ENCODE assay signal across 1 cellular context in the genomic region with DNA sequence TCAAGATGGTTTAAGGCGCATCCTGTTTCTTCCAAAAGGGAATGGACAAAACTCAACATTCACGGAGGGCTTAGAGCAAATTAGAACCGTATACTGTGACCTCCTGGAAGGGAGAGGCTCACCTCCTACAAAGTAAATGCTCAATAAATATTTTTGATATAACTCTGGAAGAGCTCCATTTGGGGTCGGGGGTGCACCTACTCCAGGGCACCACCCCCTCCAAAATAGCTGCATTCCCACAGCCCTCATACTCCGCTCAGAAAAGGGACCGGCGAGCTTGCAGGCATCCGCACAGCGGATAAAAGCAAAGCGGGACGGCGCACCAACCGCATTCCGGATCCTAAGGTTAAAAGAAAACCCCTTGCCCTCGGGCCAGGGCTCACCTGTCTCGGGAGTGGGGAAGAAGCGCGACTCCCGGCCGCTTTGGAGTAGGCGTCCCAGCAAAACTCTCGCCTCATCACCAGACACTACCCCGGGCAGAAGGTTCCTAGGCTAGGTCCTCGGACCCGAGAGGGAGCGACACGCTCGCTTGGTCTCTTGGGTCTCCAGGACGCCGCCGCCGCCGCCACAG.
TF ChIP-seq lines count a peak whose summit lies in the region.

No MANE protein-coding gene starts in this region.

TF ChIP-seq in HepG2, 621 proteins besides CTCF, POLR2A, EP300 and RAD21 (continued from another document):
- TF ChIP-seq, protein P1, sequence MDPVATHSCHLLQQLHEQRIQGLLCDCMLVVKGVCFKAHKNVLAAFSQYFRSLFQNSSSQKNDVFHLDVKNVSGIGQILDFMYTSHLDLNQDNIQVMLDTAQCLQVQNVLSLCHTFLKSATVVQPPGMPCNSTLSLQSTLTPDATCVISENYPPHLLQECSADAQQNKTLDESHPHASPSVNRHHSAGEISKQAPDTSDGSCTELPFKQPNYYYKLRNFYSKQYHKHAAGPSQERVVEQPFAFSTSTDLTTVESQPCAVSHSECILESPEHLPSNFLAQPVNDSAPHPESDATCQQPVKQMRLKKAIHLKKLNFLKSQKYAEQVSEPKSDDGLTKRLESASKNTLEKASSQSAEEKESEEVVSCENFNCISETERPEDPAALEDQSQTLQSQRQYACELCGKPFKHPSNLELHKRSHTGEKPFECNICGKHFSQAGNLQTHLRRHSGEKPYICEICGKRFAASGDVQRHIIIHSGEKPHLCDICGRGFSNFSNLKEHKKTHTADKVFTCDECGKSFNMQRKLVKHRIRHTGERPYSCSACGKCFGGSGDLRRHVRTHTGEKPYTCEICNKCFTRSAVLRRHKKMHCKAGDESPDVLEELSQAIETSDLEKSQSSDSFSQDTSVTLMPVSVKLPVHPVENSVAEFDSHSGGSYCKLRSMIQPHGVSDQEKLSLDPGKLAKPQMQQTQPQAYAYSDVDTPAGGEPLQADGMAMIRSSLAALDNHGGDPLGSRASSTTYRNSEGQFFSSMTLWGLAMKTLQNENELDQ (CRISPR knock-in tag; IDR thresholded peaks at IDR 0.05; ENCODE audit: borderline replicate concordance): peak; percentile 55; the same call in 1 of the 2 replicates
- no peak; the same call in 1 of the 2 replicates for TF ChIP-seq ZNF792 (CRISPR knock-in tag; IDR thresholded peaks at IDR 0.05)
- 0 out of 2 replicates have a peak, but pooled peaks have one; percentile 37 for TF ChIP-seq ZNF256 (CRISPR knock-in tag; conservative IDR thresholded peaks at IDR 0.05)
- TF ChIP-seq, protein P2, sequence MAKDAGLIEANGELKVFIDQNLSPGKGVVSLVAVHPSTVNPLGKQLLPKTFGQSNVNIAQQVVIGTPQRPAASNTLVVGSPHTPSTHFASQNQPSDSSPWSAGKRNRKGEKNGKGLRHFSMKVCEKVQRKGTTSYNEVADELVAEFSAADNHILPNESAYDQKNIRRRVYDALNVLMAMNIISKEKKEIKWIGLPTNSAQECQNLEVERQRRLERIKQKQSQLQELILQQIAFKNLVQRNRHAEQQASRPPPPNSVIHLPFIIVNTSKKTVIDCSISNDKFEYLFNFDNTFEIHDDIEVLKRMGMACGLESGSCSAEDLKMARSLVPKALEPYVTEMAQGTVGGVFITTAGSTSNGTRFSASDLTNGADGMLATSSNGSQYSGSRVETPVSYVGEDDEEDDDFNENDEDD (CRISPR knock-in tag; IDR thresholded peaks at IDR 0.05; ENCODE audit: borderline replicate concordance): no peak
- TF ChIP-seq, protein P3, sequence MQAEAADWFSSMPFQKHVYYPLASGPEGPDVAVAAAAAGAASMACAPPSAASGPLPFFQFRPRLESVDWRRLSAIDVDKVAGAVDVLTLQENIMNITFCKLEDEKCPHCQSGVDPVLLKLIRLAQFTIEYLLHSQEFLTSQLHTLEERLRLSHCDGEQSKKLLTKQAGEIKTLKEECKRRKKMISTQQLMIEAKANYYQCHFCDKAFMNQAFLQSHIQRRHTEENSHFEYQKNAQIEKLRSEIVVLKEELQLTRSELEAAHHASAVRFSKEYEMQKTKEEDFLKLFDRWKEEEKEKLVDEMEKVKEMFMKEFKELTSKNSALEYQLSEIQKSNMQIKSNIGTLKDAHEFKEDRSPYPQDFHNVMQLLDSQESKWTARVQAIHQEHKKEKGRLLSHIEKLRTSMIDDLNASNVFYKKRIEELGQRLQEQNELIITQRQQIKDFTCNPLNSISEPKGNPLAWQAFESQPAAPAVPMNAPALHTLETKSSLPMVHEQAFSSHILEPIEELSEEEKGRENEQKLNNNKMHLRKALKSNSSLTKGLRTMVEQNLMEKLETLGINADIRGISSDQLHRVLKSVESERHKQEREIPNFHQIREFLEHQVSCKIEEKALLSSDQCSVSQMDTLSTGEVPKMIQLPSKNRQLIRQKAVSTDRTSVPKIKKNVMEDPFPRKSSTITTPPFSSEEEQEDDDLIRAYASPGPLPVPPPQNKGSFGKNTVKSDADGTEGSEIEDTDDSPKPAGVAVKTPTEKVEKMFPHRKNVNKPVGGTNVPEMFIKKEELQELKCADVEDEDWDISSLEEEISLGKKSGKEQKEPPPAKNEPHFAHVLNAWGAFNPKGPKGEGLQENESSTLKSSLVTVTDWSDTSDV (CRISPR knock-in tag; IDR thresholded peaks at IDR 0.05): 0 out of 2 replicates have a peak, but pooled peaks have one; percentile 91
- TF ChIP-seq ZNF562 (CRISPR knock-in tag; IDR thresholded peaks at IDR 0.05; ENCODE audit: borderline replicate concordance): no peak
- TF ChIP-seq, protein P4, sequence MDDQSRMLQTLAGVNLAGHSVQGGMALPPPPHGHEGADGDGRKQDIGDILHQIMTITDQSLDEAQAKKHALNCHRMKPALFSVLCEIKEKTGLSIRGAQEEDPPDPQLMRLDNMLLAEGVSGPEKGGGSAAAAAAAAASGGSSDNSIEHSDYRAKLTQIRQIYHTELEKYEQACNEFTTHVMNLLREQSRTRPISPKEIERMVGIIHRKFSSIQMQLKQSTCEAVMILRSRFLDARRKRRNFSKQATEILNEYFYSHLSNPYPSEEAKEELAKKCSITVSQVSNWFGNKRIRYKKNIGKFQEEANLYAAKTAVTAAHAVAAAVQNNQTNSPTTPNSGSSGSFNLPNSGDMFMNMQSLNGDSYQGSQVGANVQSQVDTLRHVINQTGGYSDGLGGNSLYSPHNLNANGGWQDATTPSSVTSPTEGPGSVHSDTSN (CRISPR knock-in tag; IDR thresholded peaks at IDR 0.05; ENCODE audit: borderline replicate concordance): no peak
- peak; percentile 74; the same call in 1 of the 2 replicates for TF ChIP-seq HES4 (CRISPR knock-in tag; IDR thresholded peaks at IDR 0.05; ENCODE audit: borderline replicate concordance)
- TF ChIP-seq ZNF768 (CRISPR knock-in tag; IDR thresholded peaks at IDR 0.05): peak; percentile 61; the same call in 1 of the 2 replicates
- TF ChIP-seq FOXA1 (IDR thresholded peaks at IDR 0.05): no peak
- no peak for TF ChIP-seq FOXA1 (CRISPR knock-in tag; IDR thresholded peaks at IDR 0.05)
- TF ChIP-seq ZNF274 (CRISPR knock-in tag; IDR thresholded peaks at IDR 0.05): peak; percentile 52; the same call in 1 of the 2 replicates
- peak; percentile 77; the same call in 1 of the 2 replicates for TF ChIP-seq CC2D1A (CRISPR knock-in tag; IDR thresholded peaks at IDR 0.05)
- TF ChIP-seq ZSCAN29 (CRISPR knock-in tag; conservative IDR thresholded peaks at IDR 0.05): 0 out of 2 replicates have a peak, but pooled peaks have one; percentile 31
- TF ChIP-seq, protein P5, sequence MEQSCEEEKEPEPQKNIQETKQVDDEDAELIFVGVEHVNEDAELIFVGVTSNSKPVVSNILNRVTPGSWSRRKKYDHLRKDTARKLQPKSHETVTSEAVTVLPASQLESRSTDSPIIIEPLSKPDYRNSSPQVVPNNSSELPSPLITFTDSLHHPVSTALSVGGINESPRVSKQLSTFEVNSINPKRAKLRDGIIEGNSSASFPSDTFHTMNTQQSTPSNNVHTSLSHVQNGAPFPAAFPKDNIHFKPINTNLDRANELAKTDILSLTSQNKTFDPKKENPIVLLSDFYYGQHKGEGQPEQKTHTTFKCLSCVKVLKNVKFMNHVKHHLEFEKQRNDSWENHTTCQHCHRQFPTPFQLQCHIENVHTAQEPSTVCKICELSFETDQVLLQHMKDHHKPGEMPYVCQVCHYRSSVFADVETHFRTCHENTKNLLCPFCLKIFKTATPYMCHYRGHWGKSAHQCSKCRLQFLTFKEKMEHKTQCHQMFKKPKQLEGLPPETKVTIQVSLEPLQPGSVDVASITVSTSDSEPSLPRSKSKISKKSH (CRISPR knock-in tag; IDR thresholded peaks at IDR 0.05; ENCODE audit: borderline replicate concordance): peak; percentile 84; the same call in 1 of the 2 replicates
- 0 out of 2 replicates have a peak, but pooled peaks have one; percentile 0 for TF ChIP-seq ZBTB3 (CRISPR knock-in tag; IDR thresholded peaks at IDR 0.05; ENCODE audit: borderline replicate concordance, low read depth)
- TF ChIP-seq BORCS8-MEF2B (CRISPR knock-in tag; IDR thresholded peaks at IDR 0.05): no peak
- TF ChIP-seq RBFOX2 (IDR thresholded peaks at IDR 0.05; ENCODE audit: low read depth, low read length): peak; percentile 10; the same call in 1 of the 2 replicates
- TF ChIP-seq NFKB2 (CRISPR knock-in tag; IDR thresholded peaks at IDR 0.05; ENCODE audit: borderline replicate concordance): peak; percentile 44; the same call in 1 of the 2 replicates
- TF ChIP-seq REXO4 (CRISPR knock-in tag; IDR thresholded peaks at IDR 0.05; ENCODE audit: borderline replicate concordance): no peak
- TF ChIP-seq EEA1 (CRISPR knock-in tag; IDR thresholded peaks at IDR 0.05; ENCODE audit: borderline replicate concordance): 0 out of 2 replicates have a peak, but pooled peaks have one; percentile 44
- no peak for TF ChIP-seq ZNF331 (CRISPR knock-in tag; IDR thresholded peaks at IDR 0.05)
- TF ChIP-seq, protein P6, sequence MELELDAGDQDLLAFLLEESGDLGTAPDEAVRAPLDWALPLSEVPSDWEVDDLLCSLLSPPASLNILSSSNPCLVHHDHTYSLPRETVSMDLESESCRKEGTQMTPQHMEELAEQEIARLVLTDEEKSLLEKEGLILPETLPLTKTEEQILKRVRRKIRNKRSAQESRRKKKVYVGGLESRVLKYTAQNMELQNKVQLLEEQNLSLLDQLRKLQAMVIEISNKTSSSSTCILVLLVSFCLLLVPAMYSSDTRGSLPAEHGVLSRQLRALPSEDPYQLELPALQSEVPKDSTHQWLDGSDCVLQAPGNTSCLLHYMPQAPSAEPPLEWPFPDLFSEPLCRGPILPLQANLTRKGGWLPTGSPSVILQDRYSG (CRISPR knock-in tag; IDR thresholded peaks at IDR 0.05): 0 out of 2 replicates have a peak, but pooled peaks have one; percentile 0
- TF ChIP-seq ARNTL (CRISPR knock-in tag; IDR thresholded peaks at IDR 0.05): no peak
- TF ChIP-seq FOXJ3 (CRISPR knock-in tag; IDR thresholded peaks at IDR 0.05; ENCODE audit: borderline replicate concordance): no peak
- TF ChIP-seq SYNCRIP (IDR thresholded peaks at IDR 0.05; ENCODE audit: insufficient read depth, low read depth, low read length): no peak
- TF ChIP-seq TCF7 (IDR thresholded peaks at IDR 0.05; ENCODE audit: low read depth): 0 out of 2 replicates have a peak, but pooled peaks have one; percentile 11
- TF ChIP-seq TBX2 (CRISPR knock-in tag; IDR thresholded peaks at IDR 0.05; ENCODE audit: borderline replicate concordance): no peak
- TF ChIP-seq, protein P7, sequence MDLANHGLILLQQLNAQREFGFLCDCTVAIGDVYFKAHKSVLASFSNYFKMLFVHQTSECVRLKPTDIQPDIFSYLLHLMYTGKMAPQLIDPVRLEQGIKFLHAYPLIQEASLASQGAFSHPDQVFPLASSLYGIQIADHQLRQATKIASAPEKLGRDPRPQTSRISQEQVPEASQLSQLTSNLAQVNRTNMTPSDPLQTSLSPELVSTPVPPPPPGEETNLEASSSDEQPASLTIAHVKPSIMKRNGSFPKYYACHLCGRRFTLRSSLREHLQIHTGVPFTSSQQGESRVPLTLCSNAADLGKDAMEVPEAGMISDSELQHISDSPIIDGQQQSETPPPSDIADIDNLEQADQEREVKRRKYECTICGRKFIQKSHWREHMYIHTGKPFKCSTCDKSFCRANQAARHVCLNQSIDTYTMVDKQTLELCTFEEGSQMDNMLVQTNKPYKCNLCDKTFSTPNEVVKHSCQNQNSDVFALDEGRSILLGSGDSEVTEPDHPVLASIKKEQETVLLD (CRISPR knock-in tag; IDR thresholded peaks at IDR 0.05; ENCODE audit: low read depth): no peak
